8 cellular contexts compared by ENCODE assay signal in genomic region chr6:42050897-42051653, GRCh38. TPM values are rescaled to one million over a fixed set of nuclear protein-coding genes. Genes with fewer than 3 reads are reported as not detected.
A peak's percentile ranks its signal among the peaks of the same experiment; 100 is the strongest.
DNase-seq lines count a peak whose midpoint lies in the region; ATAC-seq and TF ChIP-seq lines count a peak whose summit lies in the region.

No MANE protein-coding gene starts in this region.

- DNase-seq in GM06990 (ENCODE audit: extremely low read depth, insufficient read length) (no peak), Panc1 (ENCODE audit: low read depth, low spot score) (no peak), esophagus squamous epithelium (lab: John Stamatoyannopoulos, UW) (no peak), progenitor cell of endocrine pancreas (ENCODE audit: low spot score, unreplicated experiment) (no peak), NOMO-1 treated with DMSO at 0.1 percent for 48 hours (lab: John Stamatoyannopoulos, UW; ENCODE audit: unreplicated experiment) (no peak)
- no peak for DNase-seq in central memory CD4-positive, alpha-beta T cell

- no peak for TF ChIP-seq CTCF in GM06990 (IDR thresholded peaks at IDR 0.05; ENCODE audit: insufficient read depth, low read length, poor library complexity, severe bottlenecking)
- TF ChIP-seq CTCF in Panc1 (IDR thresholded peaks at IDR 0.05): no peak
- TF ChIP-seq CTCF in esophagus squamous epithelium (IDR thresholded peaks at IDR 0.05): no peak
- no peak for TF ChIP-seq CTCF in progenitor cell of endocrine pancreas (IDR thresholded peaks at IDR 0.05; ENCODE audit: unreplicated experiment)

- BruUV-seq in Panc1 (replicated peaks; lab: Mats Ljungman, UMichigan): no TSS peak

- peaks cover 15% of the 10 kb centered on the region for H3K27me3 Mint-ChIP-seq in progenitor cell of endocrine pancreas

- H3K9me3 ChIP-seq in Panc1 (ENCODE audit: control insufficient read depth, insufficient read depth, low read depth, low read length): no peaks in the 10 kb centered on the region
- H3K9me3 ChIP-seq in esophagus squamous epithelium: no peaks in the 10 kb centered on the region

- H3K27me3 ChIP-seq in GM06990 (replicated peaks; ENCODE audit: control insufficient read depth, insufficient read depth, low read length) (no peaks in the 10 kb centered on the region), Panc1 (ENCODE audit: control insufficient read depth, insufficient read depth, low read length) (no peaks in the 10 kb centered on the region), esophagus squamous epithelium (no peaks in the 10 kb centered on the region)

- POLR2A ChIA-PET in Panc1 (lab: Charles Lee): interaction anchor here (0.6 to 0.7 kb wide), 3 partner anchors 7 to 727 kb away, joined by 3 to 5 read pairs (median 5); no protein-coding TSS in a partner anchor

- H3K4me3 ChIP-seq in GM06990 (replicated peaks; ENCODE audit: low read depth, low read length) (peak overlapping the region; percentile 84), Panc1 (ENCODE audit: low read depth in 2 of 2, low read length in 2 of 2) (peak overlapping the region; percentile 85 to 97), esophagus squamous epithelium (peak overlapping the region; percentile 58 to 88 (median 84))

- no peaks in the 10 kb centered on the region for H3K9me3 Mint-ChIP-seq in progenitor cell of endocrine pancreas (ENCODE audit: low read depth)

- H3K4me3 Mint-ChIP-seq in progenitor cell of endocrine pancreas (ENCODE audit: low read depth): peak overlapping the region; percentile 97

- peak overlapping the region; percentile 100 for H3K27ac Mint-ChIP-seq in progenitor cell of endocrine pancreas

- ATAC-seq in Panc1 (no peak), GM18861 (IDR thresholded peaks at IDR 0.05; ENCODE audit: unreplicated experiment) (no peak), HG03135 (IDR thresholded peaks at IDR 0.05; ENCODE audit: unreplicated experiment) (no peak)

- no peak for TF ChIP-seq POLR2A in esophagus squamous epithelium (IDR thresholded peaks at IDR 0.05)

- in situ Hi-C loops in Panc1 (cut with HindIII; ENCODE audit: low pct_unique_long_range_greater_than_20kb, low sequenced_read_pairs): no loop called here

- intact Hi-C loops in Panc1 (cut with micrococcal nuclease; ENCODE audit: unreplicated experiment) (no loop called here), esophagus squamous epithelium (cut with DNase I) (no loop called here)

- WGBS in esophagus squamous epithelium, 2 donors: 16 to 20% methylated on average over 15 of the region's 15 CpGs

- H3K4me1 ChIP-seq in Panc1 (ENCODE audit: control insufficient read depth, insufficient read depth, low read length) (peaks cover 17% of the 10 kb centered on the region), esophagus squamous epithelium (peaks cover 32 to 75% (median 38%) of the 10 kb centered on the region in 3 donors)

- peaks cover 10% of the 10 kb centered on the region for H3K4me1 Mint-ChIP-seq in progenitor cell of endocrine pancreas (ENCODE audit: low read depth)

- H3K36me3 ChIP-seq in GM06990 (ENCODE audit: control insufficient read depth, insufficient read depth, low read length) (peaks cover 7% of the 10 kb centered on the region), Panc1 (ENCODE audit: control insufficient read depth, insufficient read depth, low read length) (peaks cover 11% of the 10 kb centered on the region; the same call in 1 of the 2 replicates), esophagus squamous epithelium (peaks cover 6 to 45% (median 17%) of the 10 kb centered on the region in 3 donors)

- CTCF ChIA-PET in Panc1 (lab: Charles Lee): interaction anchor here (0.7 kb wide), 1 partner anchor 265 kb away, joined by 7 read pairs; no protein-coding TSS in a partner anchor

- H3K27ac ChIP-seq in Panc1 (ENCODE audit: low read length) (peak overlapping the region; percentile 96), esophagus squamous epithelium (peak overlapping the region; percentile 88 to 97 (median 94))

- peaks cover 12% of the 10 kb centered on the region for H3K36me3 Mint-ChIP-seq in progenitor cell of endocrine pancreas (ENCODE audit: insufficient read depth)

RNA-seq across cellular contexts. Expression of gene TAF8, which starts 0.8 kb away (rescaled TPM):
- total RNA-seq in Panc1 (2021; ENCODE audit: unreplicated experiment): 35.5 TPM
- 18.2 TPM for polyA plus RNA-seq in Panc1 (2012; ENCODE audit: insufficient read length)
- total RNA-seq in esophagus squamous epithelium: 10 to 100 TPM in 3 of 4 donors, 1 to 10 TPM in 1; 6.0 to 33.2 (median 10.8) TPM
- total RNA-seq in progenitor cell of endocrine pancreas: 38.9 and 40.4 TPM in 2 replicates
